ENCODE assay signal across 13 cellular contexts in genomic region chr10:116626815-116627214, GRCh38. TPM values are rescaled to one million over a fixed set of nuclear protein-coding genes. Genes with fewer than 3 reads are reported as not detected.
A peak's percentile ranks its signal among the peaks of the same experiment; 100 is the strongest.
DNase-seq lines count a peak whose midpoint lies in the region; ATAC-seq and TF ChIP-seq lines count a peak whose summit lies in the region.
"Had no signal": no experiment of that assay in that cellular context is flagged by ENCODE, and none has a peak within 500 bp of the region (broad histone marks: within the 10 kb centered on the region; RNA-seq: fewer than 3 reads in every experiment).

No MANE protein-coding gene starts in this region.

- no peak overlapping the region for H2AK5ac ChIP-seq in IMR-90 (ENCODE audit: low read depth, low read length)

- no peak overlapping the region for H3K14ac ChIP-seq in IMR-90 (replicated peaks; ENCODE audit: low read depth, low read length)

- H3K56ac ChIP-seq in IMR-90 (ENCODE audit: extremely low read depth, insufficient read depth, low read length): no peak overlapping the region

- H2AFZ ChIP-seq in IMR-90 (replicated peaks; ENCODE audit: low read length, poor library complexity) (peak overlapping the region; percentile 51), Karpas-422 (ENCODE audit: low read length) (no peak overlapping the region)

- H2BK120ac ChIP-seq in IMR-90 (ENCODE audit: low read depth, low read length): no peak overlapping the region

- in situ Hi-C loops in IMR-90 (cut with MboI; ENCODE audit: low sequenced_read_pairs): no loop called here

- H3K27ac ChIP-seq in IMR-90 (ENCODE audit: insufficient read depth, low read length) (no peak overlapping the region), aorta (ENCODE audit: low read depth in 1 of 2, low read length in 2 of 2) (no peak overlapping the region), coronary artery (no peak overlapping the region), Karpas-422 (ENCODE audit: low read length) (no peak overlapping the region)

- no peak overlapping the region for H3K4me2 ChIP-seq in IMR-90 (ENCODE audit: low read depth, low read length)
- H3K4me2 ChIP-seq in Karpas-422 (ENCODE audit: low read depth, low read length, poor library complexity, severe bottlenecking): no peak overlapping the region

- CTCF ChIA-PET in IMR-90 (lab: Yijun Ruan, JAX): interaction anchor here (1.1 to 1.7 kb wide), 2 partner anchors 159 to 161 kb away, joined by 3 to 7 read pairs; no protein-coding TSS in a partner anchor

- H3K9me3 ChIP-seq in IMR-90 (ENCODE audit: control insufficient read depth, insufficient read depth, low read length): no peaks in the 10 kb centered on the region
- H3K9me3 ChIP-seq in aorta (ENCODE audit: control insufficient read depth, low read length): no peaks in the 10 kb centered on the region
- no peaks in the 10 kb centered on the region for H3K9me3 ChIP-seq in Karpas-422 (ENCODE audit: low read length)
- H3K9me3 ChIP-seq: BE2C had no signal

- H3K36me3 Mint-ChIP-seq in mesothelial cell of epicardium (no peaks in the 10 kb centered on the region), type B pancreatic cell (no peaks in the 10 kb centered on the region)
- H3K36me3 Mint-ChIP-seq: CD4-positive, alpha-beta memory T cell had no signal

- 0 out of 2 replicates have a peak, but pooled peaks have one; percentile 11 for ATAC-seq in IMR-90 (ENCODE audit: low read depth)
- no peak for ATAC-seq in aorta (ENCODE audit: low FRiP score)

- H3K4me1 Mint-ChIP-seq in mesothelial cell of epicardium (no peaks in the 10 kb centered on the region), type B pancreatic cell (ENCODE audit: unreplicated experiment) (no peaks in the 10 kb centered on the region)
- H3K4me1 Mint-ChIP-seq: CD4-positive, alpha-beta memory T cell had no signal

- H3K23ac ChIP-seq in IMR-90 (ENCODE audit: low read depth, low read length): no peak overlapping the region

- intact Hi-C loops in IMR-90 (cut with micrococcal nuclease): loop anchor here (1.0 kb wide), 1 partner anchor 161 kb away; no protein-coding TSS in a partner anchor
- intact Hi-C loops in aorta (cut with DNase I): no loop called here

- POLR2A ChIA-PET in IMR-90 (lab: Charles Lee; ENCODE audit: unreplicated experiment): no interaction called here

- H3K4ac ChIP-seq in IMR-90 (ENCODE audit: low read depth, low read length): no peak overlapping the region

- no peak overlapping the region for H4K91ac ChIP-seq in IMR-90 (ENCODE audit: insufficient read depth, low read depth, low read length)

- peak overlapping the region; percentile 39 for H3K4me3 Mint-ChIP-seq in mesothelial cell of epicardium
- peak overlapping the region; percentile 62 for H3K4me3 Mint-ChIP-seq in type B pancreatic cell
- H3K4me3 Mint-ChIP-seq: CD4-positive, alpha-beta memory T cell had no signal

- dilution Hi-C loops in IMR-90 (cut with HindIII; ENCODE audit: low sequenced_read_pairs, unreplicated experiment): no loop called here

- no peak for TF ChIP-seq CTCF in GM20000 (IDR thresholded peaks at IDR 0.05; ENCODE audit: extremely low read depth, missing control alignments)
- no peak for TF ChIP-seq CTCF in IMR-90 (conservative IDR thresholded peaks at IDR 0.05; ENCODE audit: low read depth, low read length)
- no peak for TF ChIP-seq CTCF in mesothelial cell of epicardium (IDR thresholded peaks at IDR 0.05; ENCODE audit: unreplicated experiment)
- no peak for TF ChIP-seq CTCF in type B pancreatic cell (conservative IDR thresholded peaks at IDR 0.05)
- no peak for TF ChIP-seq CTCF in coronary artery (IDR thresholded peaks at IDR 0.05)

- H4K8ac ChIP-seq in IMR-90 (ENCODE audit: low read depth in 2 of 2, low read length in 2 of 2): no peak overlapping the region

- WGBS in IMR-90 (ENCODE audit: extremely low coverage in 2 of 2, insufficient read length in 1 of 2), 2 experiments: no CpG with 5 or more reads among the region's 9 CpGs
- WGBS in aorta, 2 donors: 73 to 75% methylated on average over 9 of the region's 9 CpGs

- no peak overlapping the region for H2BK5ac ChIP-seq in IMR-90 (ENCODE audit: low read depth, low read length, poor library complexity, severe bottlenecking)

- no peak for TF ChIP-seq POLR2A in IMR-90 (IDR thresholded peaks at IDR 0.05; ENCODE audit: low read depth, low read length)

- H3K27me3 Mint-ChIP-seq in mesothelial cell of epicardium (ENCODE audit: low read depth) (peaks cover 61% of the 10 kb centered on the region), type B pancreatic cell (peaks cover 45% of the 10 kb centered on the region)

- no peak for TF ChIP-seq RAD21 in IMR-90 (IDR thresholded peaks at IDR 0.05; ENCODE audit: low read length)

- H3K18ac ChIP-seq in IMR-90 (ENCODE audit: low read depth, low read length): no peak overlapping the region

- no peak overlapping the region for H2AK9ac ChIP-seq in IMR-90 (replicated peaks; ENCODE audit: low read depth, low read length, poor library complexity)

- H3K9me2 ChIP-seq in Karpas-422 (replicated peaks; ENCODE audit: insufficient read depth, low read length): no peaks in the 10 kb centered on the region

- DNase-seq in GM20000 (ENCODE audit: low spot score) (peak; percentile 16), IMR-90 (no peak), mesothelial cell of epicardium (ENCODE audit: low spot score in 2 of 2, unreplicated experiment in 2 of 2) (no peak), type B pancreatic cell (ENCODE audit: extremely low spot score, unreplicated experiment) (no peak), aorta (no peak), coronary artery (ENCODE audit: low spot score) (no peak), Karpas-422 (no peak)
- DNase-seq: CD4-positive, alpha-beta memory T cell; DMS153 had no signal

- H3K4me1 ChIP-seq in IMR-90 (ENCODE audit: control insufficient read depth, insufficient read depth, low read length) (no peaks in the 10 kb centered on the region), aorta (ENCODE audit: control insufficient read depth in 1 of 2, insufficient read depth in 2 of 2, low read length in 2 of 2) (no peaks in the 10 kb centered on the region), Karpas-422 (ENCODE audit: low read length) (no peaks in the 10 kb centered on the region)
- H3K4me1 ChIP-seq: BE2C had no signal

- BruUV-seq in IMR-90 (replicated peaks; lab: Mats Ljungman, UMichigan): no TSS peak

- no peaks in the 10 kb centered on the region for H3K79me2 ChIP-seq in Karpas-422 (ENCODE audit: low read length)

- H3K9ac ChIP-seq in IMR-90 (ENCODE audit: low read depth, low read length): no peak overlapping the region
- no peak overlapping the region for H3K9ac ChIP-seq in Karpas-422 (ENCODE audit: low read length)

- H3K27me3 ChIP-seq in IMR-90 (ENCODE audit: control insufficient read depth, insufficient read depth, low read length) (peaks cover 12% of the 10 kb centered on the region), aorta (ENCODE audit: control insufficient read depth in 1 of 2, insufficient read depth in 2 of 2, low read length in 1 of 2) (no peaks in the 10 kb centered on the region), Karpas-422 (ENCODE audit: low read length) (no peaks in the 10 kb centered on the region)

- H3K9me1 ChIP-seq in IMR-90 (ENCODE audit: insufficient read depth, low read length): no peaks in the 10 kb centered on the region

- no peak overlapping the region for H3K4me3 ChIP-seq in IMR-90 (ENCODE audit: insufficient read depth, low read depth, low read length)
- no peak overlapping the region for H3K4me3 ChIP-seq in aorta (ENCODE audit: low read length in 2 of 2)
- no peak overlapping the region for H3K4me3 ChIP-seq in coronary artery
- no peak overlapping the region for H3K4me3 ChIP-seq in Karpas-422 (ENCODE audit: low read length)

- H3K27ac Mint-ChIP-seq in mesothelial cell of epicardium (no peak overlapping the region), type B pancreatic cell (no peak overlapping the region)
- H3K27ac Mint-ChIP-seq: CD4-positive, alpha-beta memory T cell had no signal

- no peak overlapping the region for H2BK20ac ChIP-seq in IMR-90 (ENCODE audit: low read depth, low read length)

- H3K9me3 Mint-ChIP-seq in mesothelial cell of epicardium: no peaks in the 10 kb centered on the region
- no peaks in the 10 kb centered on the region for H3K9me3 Mint-ChIP-seq in type B pancreatic cell

- H2BK15ac ChIP-seq in IMR-90 (ENCODE audit: low read depth, low read length): no peak overlapping the region

- H4K20me1 ChIP-seq in IMR-90 (ENCODE audit: insufficient read depth, low read length): no peaks in the 10 kb centered on the region
- no peaks in the 10 kb centered on the region for H4K20me1 ChIP-seq in Karpas-422 (ENCODE audit: insufficient read depth, low read depth, low read length)

- no peak overlapping the region for H4K5ac ChIP-seq in IMR-90 (ENCODE audit: low read depth, low read length)

- no peaks in the 10 kb centered on the region for H3K79me1 ChIP-seq in IMR-90 (ENCODE audit: low read depth in 1 of 2, low read length in 2 of 2)

- H3K36me3 ChIP-seq in IMR-90 (ENCODE audit: control insufficient read depth, insufficient read depth, low read length): no peaks in the 10 kb centered on the region
- no peaks in the 10 kb centered on the region for H3K36me3 ChIP-seq in aorta (ENCODE audit: control insufficient read depth in 1 of 2, insufficient read depth in 2 of 2, low read length in 1 of 2)
- H3K36me3 ChIP-seq in Karpas-422 (ENCODE audit: insufficient read depth, low read length): no peaks in the 10 kb centered on the region
- H3K36me3 ChIP-seq: BE2C had no signal

TF ChIP-seq in IMR-90, 13 proteins besides CTCF, POLR2A, EP300 and RAD21 (continues in another document):
- no peak for TF ChIP-seq CEBPB (IDR thresholded peaks at IDR 0.05; ENCODE audit: low read depth, low read length)
- no peak for TF ChIP-seq MAFK (IDR thresholded peaks at IDR 0.05; ENCODE audit: low read depth, low read length)

RNA-seq across cellular contexts. Expression of gene PNLIPRP2, which starts 6.1 kb away (rescaled TPM):
- total RNA-seq in IMR-90 (2012; rRNA removed) (not detected in 2 replicates), mesothelial cell of epicardium (not detected in 3 replicates), type B pancreatic cell (ENCODE audit: low replicate concordance) (0.69 and 1.2 TPM in 2 replicates), aorta (1 to 10 TPM in 1 of 2 donors, not detected in 1; 1.2 TPM)
- polyA plus RNA-seq in IMR-90 (2012; rRNA removed) (not detected in 2 replicates), aorta (1 to 10 TPM in 1 of 2 donors, under 1 TPM in 1; 0.77 to 4.3 TPM)
- not detected in 2 replicates for polyA plus RNA-seq in IMR-90 (2012; cell fraction: cytosol; rRNA removed)
- not detected in 2 replicates for polyA plus RNA-seq in IMR-90 (2012; cell fraction: nucleus; rRNA removed; ENCODE audit: low replicate concordance)
- total RNA-seq in Karpas-422 (2014; rRNA removed; shearing (Covaris generic); ENCODE audit: low replicate concordance): not detected in 2 replicates
- total RNA-seq: CD4-positive, alpha-beta memory T cell; HT1080 had no signal
- polyA plus RNA-seq: AG04450; CD4-positive, alpha-beta memory T cell had no signal

RNA-seq across cellular contexts. Expression of gene PNLIPRP1, which starts 36.1 kb away (rescaled TPM):
- total RNA-seq in IMR-90 (2012; rRNA removed): not detected in 2 replicates
- polyA plus RNA-seq in IMR-90 (2012; rRNA removed): not detected in 2 replicates
- not detected in 2 replicates for polyA plus RNA-seq in IMR-90 (2012; cell fraction: cytosol; rRNA removed)
- not detected in 2 replicates for polyA plus RNA-seq in IMR-90 (2012; cell fraction: nucleus; rRNA removed; ENCODE audit: low replicate concordance)
- total RNA-seq in mesothelial cell of epicardium: not detected in 3 replicates
- total RNA-seq in type B pancreatic cell (ENCODE audit: low replicate concordance): not detected in 2 replicates
- 1 to 10 TPM in 1 of 2 donors, under 1 TPM in 1; 0.94 to 1.4 TPM for total RNA-seq in aorta
- polyA plus RNA-seq in aorta: 1 to 10 TPM in 1 of 2 donors, under 1 TPM in 1; 0.95 to 1.5 TPM
- not detected in 2 replicates for total RNA-seq in Karpas-422 (2014; rRNA removed; shearing (Covaris generic); ENCODE audit: low replicate concordance)
- total RNA-seq: CD4-positive, alpha-beta memory T cell; HepG2; HT1080 had no signal
- polyA plus RNA-seq: AG04450; CD4-positive, alpha-beta memory T cell; HepG2 had no signal
